8 cellular contexts compared by ENCODE assay signal in the genomic region with DNA sequence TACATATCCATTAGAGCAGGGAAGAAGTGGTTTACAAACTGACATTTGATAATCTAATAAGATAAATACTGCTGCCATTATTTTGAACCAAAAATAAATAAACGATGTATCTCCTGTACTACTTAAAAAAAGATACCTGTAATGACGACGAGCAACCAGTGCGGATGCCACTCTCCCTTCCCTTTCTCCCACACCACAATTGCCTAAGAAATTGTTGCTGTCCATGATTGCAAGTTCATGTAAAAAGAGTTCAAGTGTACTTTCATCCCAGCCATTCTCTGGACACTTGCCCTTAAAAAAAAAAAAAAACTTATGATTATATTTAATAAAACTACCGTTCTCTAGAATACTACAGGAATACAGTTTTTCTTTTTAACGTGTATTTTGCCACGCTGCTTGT. TPM values are rescaled to one million over a fixed set of nuclear protein-coding genes. Genes with fewer than 3 reads are reported as not detected.
A peak's percentile ranks its signal among the peaks of the same experiment; 100 is the strongest.
DNase-seq lines count a peak whose midpoint lies in the region; ATAC-seq and TF ChIP-seq lines count a peak whose summit lies in the region.

No MANE protein-coding gene starts in this region.

- DNase-seq in activated CD4-positive, alpha-beta T cell treated with anti-CD3 and anti-CD28 coated beads, Interleukin-2, amount 10 ng/mL, durations not matched to agents 24 days and 14 days, result peak; percentile 46
- no peak for DNase-seq in activated CD4-positive, alpha-beta T cell treated with anti-CD3 and anti-CD28 coated beads, Interleukin-2, amount 50 U/mL, for 4 hours
- DNase-seq in NCI-H2029 treated with DMSO at 0.1 percent for 48 hours (lab: John Stamatoyannopoulos, UW) (peak; percentile 14), psoas muscle (no peak), iPS-NIHi7 (ENCODE audit: extremely low spot score) (no peak), NK-92 (lab: John Stamatoyannopoulos, UW; ENCODE audit: unreplicated experiment) (no peak), A172 (ENCODE audit: low spot score) (no peak)

- ATAC-seq in psoas muscle, result no peak

- peaks cover 31% of the 10 kb centered on the region for H3K4me1 Mint-ChIP-seq in activated CD4-positive, alpha-beta T cell treated with anti-CD3 and anti-CD28 coated beads, Interleukin-2, amount 10 ng/mL, durations not matched to agents 24 days and 14 days
- peaks cover 53% of the 10 kb centered on the region for H3K4me1 Mint-ChIP-seq in brain

- H3K27ac Mint-ChIP-seq in activated CD4-positive, alpha-beta T cell treated with anti-CD3 and anti-CD28 coated beads, Interleukin-2, amount 10 ng/mL, durations not matched to agents 24 days and 14 days, result peak overlapping the region; percentile 100
- H3K27ac Mint-ChIP-seq in brain, result peak overlapping the region; percentile 91 to 99 (median 94)

- no peaks in the 10 kb centered on the region for H3K27me3 ChIP-seq in psoas muscle (ENCODE audit: insufficient read depth in 3 of 3, low read length in 2 of 3)

- H3K4me3 Mint-ChIP-seq in activated CD4-positive, alpha-beta T cell treated with anti-CD3 and anti-CD28 coated beads, Interleukin-2, amount 10 ng/mL, durations not matched to agents 24 days and 14 days, result peak overlapping the region; percentile 85
- H3K4me3 Mint-ChIP-seq in brain, result peak overlapping the region; percentile 91 to 99 (median 94)

- intact Hi-C loops in activated CD4-positive, alpha-beta T cell treated with anti-CD3 and anti-CD28 coated beads, Interleukin-2, amount 10 ng/mL, durations not matched to agents 24 days and 14 days (cut with micrococcal nuclease), result no loop called here
- intact Hi-C loops in psoas muscle (cut with DNase I), result no loop called here

- TF ChIP-seq CTCF in brain (conservative IDR thresholded peaks at IDR 0.05) (no peak), psoas muscle (IDR thresholded peaks at IDR 0.05) (no peak)

- H3K36me3 ChIP-seq in psoas muscle (ENCODE audit: insufficient read depth in 1 of 2, low read depth in 1 of 2), result peaks cover 2 to 29% of the 10 kb centered on the region in 2 donors

- peaks cover 2% of the 10 kb centered on the region for H3K27me3 Mint-ChIP-seq in activated CD4-positive, alpha-beta T cell treated with anti-CD3 and anti-CD28 coated beads, Interleukin-2, amount 10 ng/mL, durations not matched to agents 24 days and 14 days
- H3K27me3 Mint-ChIP-seq in brain, result no peaks in the 10 kb centered on the region

- H3K36me3 Mint-ChIP-seq in activated CD4-positive, alpha-beta T cell treated with anti-CD3 and anti-CD28 coated beads, Interleukin-2, amount 10 ng/mL, durations not matched to agents 24 days and 14 days (ENCODE audit: low read depth), result peaks cover 20% of the 10 kb centered on the region
- peaks cover 6% of the 10 kb centered on the region for H3K36me3 Mint-ChIP-seq in brain

- no peak overlapping the region for H3K27ac ChIP-seq in psoas muscle

- peaks cover 27% of the 10 kb centered on the region for H3K4me1 ChIP-seq in psoas muscle

- H3K9me3 Mint-ChIP-seq in activated CD4-positive, alpha-beta T cell treated with anti-CD3 and anti-CD28 coated beads, Interleukin-2, amount 10 ng/mL, durations not matched to agents 24 days and 14 days, result no peaks in the 10 kb centered on the region
- H3K9me3 Mint-ChIP-seq in brain, result peaks cover 0 to 5% (median 0%) of the 10 kb centered on the region in 5 experiments

- H3K4me3 ChIP-seq in psoas muscle, result peak overlapping the region; percentile 98

- WGBS in psoas muscle, 3 donors, result 84 to 92% (median 86%) methylated on average over 7 of the region's 7 CpGs

- H3K9me3 ChIP-seq in psoas muscle, result no peaks in the 10 kb centered on the region

RNA-seq across cellular contexts. Expression of a gene that starts 1.4 kb away (rescaled TPM):
- total RNA-seq in activated CD4-positive, alpha-beta T cell treated with anti-CD3 and anti-CD28 coated beads, Interleukin-2, amount 10 ng/mL, durations not matched to agents 24 days and 14 days, result 12.0 and 13.2 TPM in 2 replicates
- 2.8 TPM for polyA plus RNA-seq in brain (ENCODE audit: insufficient read depth, low read depth, low replicate concordance)
- total RNA-seq in psoas muscle, result 1 to 10 TPM; 3.4 to 5.7 (median 4.4) TPM
- 1 to 10 TPM; 1.4 to 4.5 (median 1.9) TPM for polyA plus RNA-seq in psoas muscle
- total RNA-seq in A172 (2014; rRNA removed; shearing (Covaris generic)), result 4.7 and 10.0 TPM in 2 replicates

Comparison
In these comparisons a context has a peak if more than half of its experiments do, and no peak if none do; other contexts are left out.
1. DNase-seq: peak in activated CD4-positive, alpha-beta T cell treated with anti-CD3 and anti-CD28 coated beads, Interleukin-2, amount 10 ng/mL, durations not matched to agents 24 days and 14 days (single experiment) and NCI-H2029 treated with DMSO at 0.1 percent for 48 hours (single experiment); none in activated CD4-positive, alpha-beta T cell treated with anti-CD3 and anti-CD28 coated beads, Interleukin-2, amount 50 U/mL, for 4 hours (0 of 2), psoas muscle (0 of 2), iPS-NIHi7 (single experiment), NK-92 (single experiment) and A172 (single experiment).